ENCODE assay signal across 8 cellular contexts in genomic region chr5:131633830-131634229, GRCh38. TPM values are rescaled to one million over a fixed set of nuclear protein-coding genes. Genes with fewer than 3 reads are reported as not detected.
DNase-seq lines count a peak whose midpoint lies in the region; ATAC-seq and TF ChIP-seq lines count a peak whose summit lies in the region.

No MANE protein-coding gene starts in this region.

- H3K27me3 ChIP-seq in left ventricle myocardium inferior (ENCODE audit: low read depth): no peaks in the 10 kb centered on the region
- no peaks in the 10 kb centered on the region for H3K27me3 ChIP-seq in mesendoderm (ENCODE audit: insufficient read depth, low read length, poor library complexity)
- H3K27me3 ChIP-seq in adrenal gland: no peaks in the 10 kb centered on the region

- peaks cover 53% of the 10 kb centered on the region for H3K79me2 ChIP-seq in mesendoderm (ENCODE audit: control insufficient read depth, insufficient read depth, low read length)

- no peak overlapping the region for H3K4ac ChIP-seq in mesendoderm (ENCODE audit: low read depth, low read length)

- peak overlapping the region; percentile 99 for H3K27ac ChIP-seq in left ventricle myocardium inferior (replicated peaks)
- H3K27ac ChIP-seq in mesendoderm (ENCODE audit: low read depth, low read length): no peak overlapping the region
- peak overlapping the region in 2 of 5 donors; percentile 96 to 98 for H3K27ac ChIP-seq in adrenal gland

- H3K56ac ChIP-seq in mesendoderm (ENCODE audit: low read length): peak overlapping the region; percentile 30

- ATAC-seq in left cardiac atrium (no peak), HG02610 (IDR thresholded peaks at IDR 0.05; ENCODE audit: unreplicated experiment) (no peak)

- H3K4me3 ChIP-seq in left ventricle myocardium inferior (peak overlapping the region; percentile 94), astrocyte of the cerebellum (ENCODE audit: low read depth, low read length) (peak overlapping the region; percentile 97), mesendoderm (ENCODE audit: low read length) (no peak overlapping the region), adrenal gland (peak overlapping the region in 1 of 4 donors; percentile 78)

- H3K79me1 ChIP-seq in mesendoderm (ENCODE audit: low read length): peaks cover 3% of the 10 kb centered on the region

- no peak overlapping the region for H3K18ac ChIP-seq in mesendoderm (ENCODE audit: low read length)

- H3K4me2 ChIP-seq in mesendoderm (ENCODE audit: low read length): peak overlapping the region; percentile 31

- no peak overlapping the region for H2BK15ac ChIP-seq in mesendoderm (replicated peaks; ENCODE audit: low read depth)

- no peak overlapping the region for H4K5ac ChIP-seq in mesendoderm (ENCODE audit: low read length)

- H2AK5ac ChIP-seq in mesendoderm (ENCODE audit: low read length): no peak overlapping the region

- intact Hi-C loops in left ventricle myocardium inferior (cut with micrococcal nuclease): no loop called here
- intact Hi-C loops in left cardiac atrium (cut with DNase I): loop anchor here in 1 of 2 donors (2.0 to 5.0 kb wide), 2 partner anchors 37 to 163 kb away; partner anchors contain the start of gene FNIP1
- intact Hi-C loops in adrenal gland (cut with DNase I): no loop called here

- H3K36me3 ChIP-seq in left ventricle myocardium inferior (no peaks in the 10 kb centered on the region), mesendoderm (ENCODE audit: control insufficient read depth, insufficient read depth, low read length) (no peaks in the 10 kb centered on the region), adrenal gland (replicated peaks in 1 of 2) (no peaks in the 10 kb centered on the region)

- H2BK5ac ChIP-seq in mesendoderm (ENCODE audit: low read length): no peak overlapping the region

- peaks cover 62% of the 10 kb centered on the region for H3K4me1 ChIP-seq in left ventricle myocardium inferior
- peaks cover 1% of the 10 kb centered on the region for H3K4me1 ChIP-seq in mesendoderm (ENCODE audit: control insufficient read depth, low read depth, low read length)
- H3K4me1 ChIP-seq in adrenal gland (replicated peaks in 1 of 2): peaks cover 13 to 40% of the 10 kb centered on the region in 2 donors

- H3K23ac ChIP-seq in mesendoderm (ENCODE audit: low read length): no peak overlapping the region

- no CpG with 5 or more reads among the region's 5 CpGs for WGBS in mesendoderm (ENCODE audit: extremely low coverage, insufficient coverage, low lambda C conversion rate)
- whole genome bisulfite sequencing in adrenal gland, 4 donors: 47 to 49% (median 48%) methylated on average over 5 of the region's 5 CpGs

- in situ Hi-C loops in astrocyte of the cerebellum (cut with HindIII; ENCODE audit: low sequenced_read_pairs): no loop called here

- H3K9ac ChIP-seq in mesendoderm (ENCODE audit: low read length): peak overlapping the region; percentile 96

- no peak overlapping the region for H2BK120ac ChIP-seq in mesendoderm (ENCODE audit: low read depth, low read length)

- no peak for DNase-seq in left ventricle myocardium inferior
- no peak for DNase-seq in left cardiac atrium
- DNase-seq in astrocyte of the cerebellum (ENCODE audit: low read depth): no peak
- no peak for DNase-seq in mesendoderm
- no peak for DNase-seq in hippocampal formation (lab: John Stamatoyannopoulos, UW)
- DNase-seq in adrenal gland: no peak
- no peak for DNase-seq in NCI-H2196 (lab: John Stamatoyannopoulos, UW; ENCODE audit: unreplicated experiment)

- no peaks in the 10 kb centered on the region for H3K9me3 ChIP-seq in left ventricle myocardium inferior (replicated peaks)
- H3K9me3 ChIP-seq in adrenal gland (replicated peaks in 1 of 3): no peaks in the 10 kb centered on the region

- no peak overlapping the region for H4K8ac ChIP-seq in mesendoderm (ENCODE audit: low read depth, low read length)

- TF ChIP-seq CTCF in left ventricle myocardium inferior (IDR thresholded peaks at IDR 0.05; ENCODE audit: borderline replicate concordance) (no peak), astrocyte of the cerebellum (IDR thresholded peaks at IDR 0.05; ENCODE audit: low read depth, low read length, missing control alignments) (no peak), adrenal gland (IDR thresholded peaks at IDR 0.05) (no peak)

- TF ChIP-seq POLR2A in adrenal gland (IDR thresholded peaks at IDR 0.05): no peak

RNA-seq across cellular contexts. Expression of gene RAPGEF6, which starts 1.2 kb away (rescaled TPM):
- total RNA-seq in left ventricle myocardium inferior: 9.6 TPM
- total RNA-seq in left cardiac atrium: 10 to 100 TPM in 1 of 2 donors, 1 to 10 TPM in 1; 8.4 to 14.6 TPM
- polyA plus RNA-seq in mesendoderm (2013, experiment 1 of 2): 5.9 TPM
- polyA plus RNA-seq in mesendoderm (2013, experiment 2 of 2): 5.8 TPM
- total RNA-seq in adrenal gland: 10 to 100 TPM in 7 of 8 donors, 1 to 10 TPM in 1; 8.3 to 25.6 (median 17.9) TPM
- polyA plus RNA-seq in adrenal gland: 10 to 100 TPM in 1 of 3 donors, 1 to 10 TPM in 2; 2.5 to 10.5 (median 4.6) TPM
